14 cellular contexts compared by ENCODE assay signal in the genomic region with DNA sequence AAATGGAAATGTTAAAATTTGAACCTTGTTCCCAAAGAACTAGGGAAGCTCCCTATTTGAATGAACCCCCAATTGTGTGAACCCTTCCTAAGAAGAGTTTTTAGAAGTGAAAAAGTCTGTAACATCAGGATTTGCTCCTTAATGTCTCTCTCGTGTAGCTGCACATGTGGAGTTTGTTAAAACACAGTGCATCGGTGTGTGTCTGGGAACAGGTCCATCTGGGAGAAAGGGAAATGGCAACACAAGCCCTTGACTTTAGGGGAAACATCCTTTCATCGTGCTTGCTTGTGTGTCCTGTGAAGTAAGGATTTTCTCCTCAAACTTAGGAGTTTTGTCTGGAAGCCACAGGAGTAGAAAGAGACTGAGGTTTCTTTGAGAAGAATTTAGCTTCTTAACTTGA.
"Had no signal": no experiment of that assay in that cellular context is flagged by ENCODE, and none has a peak within 500 bp of the region (broad histone marks: within the 10 kb centered on the region; RNA-seq: fewer than 3 reads in every experiment).

No MANE protein-coding gene starts in this region.

- ATAC-seq: activated T-cell treated with anti-CD3 and anti-CD28 coated beads, Interleukin-2, amount 50 U/mL, for 72 hours; foreskin keratinocyte; left colon; natural killer cell treated with Interleukin-12 subunit alpha and Interleukin-12 subunit beta and Interleukin-15 and Interleukin-18, amount 100 ng/mL, for 72 hours; psoas muscle; stimulated activated naive B cell treated with anti-CD40 and anti-IgM and Interleukin-4, amounts not matched to agents 10 μg/mL and 1 μg/mL and 100 μg/mL, for 72 hours had no signal

- H3K4me1 ChIP-seq: foreskin keratinocyte had no signal

- H3K4me3 ChIP-seq: ascending aorta, psoas muscle, sigmoid colon, tibial nerve had no signal

- H3K9me3 ChIP-seq: ascending aorta, psoas muscle, sigmoid colon, tibial nerve had no signal

- H3K27me3 ChIP-seq: ascending aorta, foreskin keratinocyte, sigmoid colon, tibial nerve had no signal

- H3K27ac ChIP-seq: ascending aorta, foreskin keratinocyte, psoas muscle, VCaP had no signal

- DNase-seq: activated CD4-positive, alpha-beta memory T cell treated with anti-CD3 and anti-CD28 coated beads, Interleukin-2, amount 10 ng/mL, durations not matched to agents 7 days and 5 days; activated T-cell treated with anti-CD3 and anti-CD28 coated beads, Interleukin-2, amount 50 U/mL, for 72 hours; foreskin keratinocyte; left colon; mammary epithelial cell; psoas muscle; sigmoid colon; stimulated activated CD4-positive, alpha-beta T cell treated with anti-CD3 and anti-CD28 coated beads, Interleukin-2, amount 100 ng/mL, for 24 hours; stimulated activated naive B cell treated with anti-CD40 and anti-IgM and Interleukin-4, amounts not matched to agents 10 μg/mL and 1 μg/mL and 100 μg/mL, for 72 hours; T1000 had no signal

- H3K36me3 ChIP-seq: ascending aorta, sigmoid colon, tibial nerve had no signal
